In genomic region chr12:668092-668481, GRCh38 we compare ENCODE assay signal across 1 cellular context.
TF ChIP-seq lines count a peak whose summit lies in the region.

No MANE protein-coding gene starts in this region.

TF ChIP-seq in GM23338, 12 proteins besides CTCF, POLR2A, EP300 and RAD21 (continued from another document):
- TF ChIP-seq ZNF462 (CRISPR knock-in tag; IDR thresholded peaks at IDR 0.05) = no peak
- TF ChIP-seq POLR2AphosphoS5 (IDR thresholded peaks at IDR 0.05; ENCODE audit: low read depth) = no peak
